ENCODE assay signal across 1 cellular context in the genomic region with DNA sequence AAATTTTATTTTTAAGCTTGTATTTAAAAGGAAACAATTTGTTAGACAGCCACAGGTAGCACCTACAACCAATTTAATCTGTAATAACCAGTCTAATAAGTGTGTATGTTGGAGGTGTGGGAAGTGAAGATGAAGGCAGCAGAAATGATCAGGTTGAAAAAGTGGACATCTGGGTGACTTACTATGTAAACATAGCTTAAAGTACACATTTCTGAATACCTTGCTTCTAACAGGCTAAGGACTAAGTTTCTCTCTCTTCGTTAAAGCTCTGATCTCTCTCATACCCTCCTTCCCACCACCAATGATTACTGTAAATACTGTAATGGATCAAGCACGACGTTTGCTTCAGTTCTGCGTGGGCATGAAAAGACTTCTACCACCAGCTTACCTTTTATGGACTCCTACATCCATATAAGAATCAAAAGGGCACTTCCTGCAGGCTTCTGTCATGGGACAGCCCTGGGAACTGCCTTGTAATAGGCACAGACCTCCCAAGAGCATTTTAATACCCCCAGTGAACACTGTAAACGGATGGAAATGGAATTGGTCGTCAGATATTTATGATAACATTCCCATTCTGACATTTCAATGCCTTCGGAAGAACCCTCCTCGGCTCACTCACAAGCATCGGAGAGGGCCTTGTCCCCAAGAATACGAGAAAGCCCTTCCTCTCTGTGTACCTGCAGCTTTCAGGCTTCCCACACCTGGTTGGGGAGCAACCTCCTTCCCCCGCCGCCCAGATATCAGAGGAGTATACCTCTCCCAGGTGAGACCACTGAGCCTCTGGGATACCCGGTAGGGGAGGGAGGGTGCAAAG.
TF ChIP-seq lines count a peak whose summit lies in the region.

No MANE protein-coding gene starts in this region.

TF ChIP-seq in A549, 52 proteins besides CTCF, POLR2A, EP300 and RAD21:
- TF ChIP-seq, protein P1, sequence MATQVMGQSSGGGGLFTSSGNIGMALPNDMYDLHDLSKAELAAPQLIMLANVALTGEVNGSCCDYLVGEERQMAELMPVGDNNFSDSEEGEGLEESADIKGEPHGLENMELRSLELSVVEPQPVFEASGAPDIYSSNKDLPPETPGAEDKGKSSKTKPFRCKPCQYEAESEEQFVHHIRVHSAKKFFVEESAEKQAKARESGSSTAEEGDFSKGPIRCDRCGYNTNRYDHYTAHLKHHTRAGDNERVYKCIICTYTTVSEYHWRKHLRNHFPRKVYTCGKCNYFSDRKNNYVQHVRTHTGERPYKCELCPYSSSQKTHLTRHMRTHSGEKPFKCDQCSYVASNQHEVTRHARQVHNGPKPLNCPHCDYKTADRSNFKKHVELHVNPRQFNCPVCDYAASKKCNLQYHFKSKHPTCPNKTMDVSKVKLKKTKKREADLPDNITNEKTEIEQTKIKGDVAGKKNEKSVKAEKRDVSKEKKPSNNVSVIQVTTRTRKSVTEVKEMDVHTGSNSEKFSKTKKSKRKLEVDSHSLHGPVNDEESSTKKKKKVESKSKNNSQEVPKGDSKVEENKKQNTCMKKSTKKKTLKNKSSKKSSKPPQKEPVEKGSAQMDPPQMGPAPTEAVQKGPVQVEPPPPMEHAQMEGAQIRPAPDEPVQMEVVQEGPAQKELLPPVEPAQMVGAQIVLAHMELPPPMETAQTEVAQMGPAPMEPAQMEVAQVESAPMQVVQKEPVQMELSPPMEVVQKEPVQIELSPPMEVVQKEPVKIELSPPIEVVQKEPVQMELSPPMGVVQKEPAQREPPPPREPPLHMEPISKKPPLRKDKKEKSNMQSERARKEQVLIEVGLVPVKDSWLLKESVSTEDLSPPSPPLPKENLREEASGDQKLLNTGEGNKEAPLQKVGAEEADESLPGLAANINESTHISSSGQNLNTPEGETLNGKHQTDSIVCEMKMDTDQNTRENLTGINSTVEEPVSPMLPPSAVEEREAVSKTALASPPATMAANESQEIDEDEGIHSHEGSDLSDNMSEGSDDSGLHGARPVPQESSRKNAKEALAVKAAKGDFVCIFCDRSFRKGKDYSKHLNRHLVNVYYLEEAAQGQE (IDR thresholded peaks at IDR 0.05), result 0 out of 2 replicates have a peak, but pooled peaks have one; percentile 17
- TF ChIP-seq PHF8 (IDR thresholded peaks at IDR 0.05; ENCODE audit: borderline replicate concordance, low read depth) (no peak), RNF2 (IDR thresholded peaks at IDR 0.05; ENCODE audit: borderline replicate concordance, low read depth) (no peak), SREBF2 (IDR thresholded peaks at IDR 0.05) (no peak), POLR2AphosphoS2 (conservative IDR thresholded peaks at IDR 0.05; ENCODE audit: low read length) (no peak)
